In genomic region chr1:145055217-145055760, GRCh38 we compare ENCODE assay signal across 8 cellular contexts. TPM values are rescaled to one million over a fixed set of nuclear protein-coding genes. Genes with fewer than 3 reads are reported as not detected.
DNase-seq lines count a peak whose midpoint lies in the region; ATAC-seq and TF ChIP-seq lines count a peak whose summit lies in the region.
"Not testable (repeated sequence)": the region's sequence is repeated elsewhere in the genome, so short reads cannot be mapped to it uniquely, and the experiment has no call there.

No MANE protein-coding gene starts in this region.

- not testable (repeated sequence) for TF ChIP-seq CTCF in activated B cell treated with CpG ODN at 0.5 μM for 24 hours (IDR thresholded peaks at IDR 0.05); heart left ventricle (IDR thresholded peaks at IDR 0.05)

- POLR2A ChIA-PET in activated B cell treated with CpG ODN at 0.5 μM for 24 hours (lab: Charles Lee) = not testable (repeated sequence)

- not testable (repeated sequence) for H3K4me3 Mint-ChIP-seq in activated B cell treated with CpG ODN at 0.5 μM for 24 hours

- CTCF ChIA-PET in activated B cell treated with CpG ODN at 0.5 μM for 24 hours (lab: Charles Lee) = not testable (repeated sequence)

- not testable (repeated sequence) for H3K9me3 Mint-ChIP-seq in activated B cell treated with CpG ODN at 0.5 μM for 24 hours

- not testable (repeated sequence) for H3K9me3 ChIP-seq in heart left ventricle

- intact Hi-C loops in activated B cell treated with CpG ODN at 0.5 μM for 24 hours (cut with micrococcal nuclease); heart left ventricle (cut with DNase I); sciatic nerve (cut with DNase I): not testable (repeated sequence)

- TF ChIP-seq POLR2A in heart left ventricle (IDR thresholded peaks at IDR 0.05) = not testable (repeated sequence)

- not testable (repeated sequence) for H3K27me3 ChIP-seq in heart left ventricle

- no CpG with 5 or more reads among the region's 4 CpGs for WGBS in heart left ventricle, 4 donors

- not testable (repeated sequence) for H3K27ac Mint-ChIP-seq in activated B cell treated with CpG ODN at 0.5 μM for 24 hours

- not testable (repeated sequence) for H3K27me3 Mint-ChIP-seq in activated B cell treated with CpG ODN at 0.5 μM for 24 hours

- peak; percentile 98 for ATAC-seq in GM18517 (IDR thresholded peaks at IDR 0.05; ENCODE audit: unreplicated experiment)
- ATAC-seq in GM19397 (IDR thresholded peaks at IDR 0.05; ENCODE audit: unreplicated experiment) = peak; percentile 100
- peak; percentile 99 for ATAC-seq in GM21723 (IDR thresholded peaks at IDR 0.05; ENCODE audit: unreplicated experiment)
- peak; percentile 94 for ATAC-seq in HG02970 (IDR thresholded peaks at IDR 0.05; ENCODE audit: low FRiP score, unreplicated experiment)
- ATAC-seq in HG03354 (IDR thresholded peaks at IDR 0.05; ENCODE audit: poor library complexity, severe bottlenecking, unreplicated experiment) = peak; percentile 99
- peak; percentile 91 for ATAC-seq in activated B cell treated with CpG ODN at 0.5 μM for 24 hours (ENCODE audit: low read depth)
- peak; percentile 44 to 84 (median 77) for ATAC-seq in heart left ventricle
- ATAC-seq in sciatic nerve = peak; percentile 85

- not testable (repeated sequence) for H3K4me3 ChIP-seq in heart left ventricle

- H3K27ac ChIP-seq in heart left ventricle = not testable (repeated sequence)

- H3K36me3 Mint-ChIP-seq in activated B cell treated with CpG ODN at 0.5 μM for 24 hours (ENCODE audit: low read depth) = not testable (repeated sequence)

- DNase-seq in activated B cell treated with CpG ODN at 0.5 μM for 24 hours; heart left ventricle; sciatic nerve (ENCODE audit: low spot score): not testable (repeated sequence)

- H3K4me1 ChIP-seq in heart left ventricle = not testable (repeated sequence)

- not testable (repeated sequence) for H3K36me3 ChIP-seq in heart left ventricle

- H3K4me1 Mint-ChIP-seq in activated B cell treated with CpG ODN at 0.5 μM for 24 hours = not testable (repeated sequence)

RNA-seq across cellular contexts. Expression of gene SRGAP2B, which starts 39.8 kb away (rescaled TPM):
- total RNA-seq in activated B cell treated with CpG ODN at 0.5 μM for 24 hours (21.3 and 23.3 TPM in 2 replicates), heart left ventricle (10 to 100 TPM in 5 of 9 donors, 1 to 10 TPM in 4; 7.4 to 26.8 (median 10.4) TPM), sciatic nerve (89.4 TPM)
- polyA plus RNA-seq in heart left ventricle = 1 to 10 TPM; 3.0 to 6.2 TPM

RNA-seq across cellular contexts. Expression of gene FAM72D, which starts 40.5 kb away (rescaled TPM):
- total RNA-seq in activated B cell treated with CpG ODN at 0.5 μM for 24 hours (0.17 and 0.20 TPM in 2 replicates), heart left ventricle (under 1 TPM in 3 of 9 donors, not detected in 6; 0.14 to 0.35 (median 0.20) TPM), sciatic nerve (0.40 TPM)
- under 1 TPM; 0.06 to 0.08 TPM for polyA plus RNA-seq in heart left ventricle
